ENCODE assay signal across 20 cellular contexts in the genomic region with DNA sequence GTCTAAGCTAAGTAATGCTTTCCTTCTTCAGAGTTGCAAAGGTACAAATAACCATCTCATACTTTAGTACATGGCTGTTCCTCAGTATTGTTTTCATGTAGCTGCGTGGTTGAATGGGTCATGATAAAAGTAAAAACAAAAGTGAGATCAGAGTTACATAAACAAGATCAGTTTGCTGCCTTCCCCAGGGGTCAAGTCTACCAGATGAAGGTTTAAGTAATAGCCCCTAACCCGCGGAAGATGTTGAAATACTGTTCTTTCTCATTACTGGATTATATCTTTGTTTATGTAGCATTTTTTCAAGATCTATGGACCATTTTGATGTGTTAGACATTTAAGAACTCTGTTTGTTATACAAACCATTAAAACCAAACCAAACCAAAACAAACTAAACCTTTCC. TPM values are rescaled to one million over a fixed set of nuclear protein-coding genes. Genes with fewer than 3 reads are reported as not detected.
DNase-seq lines count a peak whose midpoint lies in the region; ATAC-seq and TF ChIP-seq lines count a peak whose summit lies in the region.
"Had no signal": no experiment of that assay in that cellular context is flagged by ENCODE, and none has a peak within 500 bp of the region (broad histone marks: within the 10 kb centered on the region; RNA-seq: fewer than 3 reads in every experiment).

No MANE protein-coding gene starts in this region.

- H3K4me3 ChIP-seq in GM12865 (ENCODE audit: low read depth, low read length) (no peak overlapping the region), adipocyte (ENCODE audit: low read length) (no peak overlapping the region)
- H3K4me3 ChIP-seq: cardiac muscle cell, skin epidermis, vagina had no signal

- intact Hi-C loops in sciatic nerve (cut with DNase I): no loop called here

- peaks cover 7% of the 10 kb centered on the region for H3K4me1 ChIP-seq in adipocyte (ENCODE audit: control insufficient read depth, insufficient read depth, low read length)
- H3K4me1 ChIP-seq: vagina had no signal

- ATAC-seq in sciatic nerve: peak; percentile 59
- ATAC-seq: stimulated activated memory B cell treated with anti-CD40 and anti-IgM and Interleukin-4, amounts not matched to agents 10 μg/mL and 1 μg/mL and 100 μg/mL, for 72 hours had no signal

- TF ChIP-seq CTCF in GM12865 (IDR thresholded peaks at IDR 0.05; ENCODE audit: insufficient read depth, low read depth, low read length, missing control alignments): no peak

- H3K9ac ChIP-seq in adipocyte (ENCODE audit: low read length): no peak overlapping the region

- peak; percentile 21 for DNase-seq in GM12865 (ENCODE audit: low read depth)
- DNase-seq in adipocyte (ENCODE audit: low read depth): peak; percentile 75
- peak; percentile 84 for DNase-seq in fibroblast of peridontal ligament (ENCODE audit: extremely low read depth)
- no peak for DNase-seq in sciatic nerve (ENCODE audit: low spot score)
- no peak for DNase-seq in Kasumi-1 (lab: John Stamatoyannopoulos, UW)
- DNase-seq in OCI-M2 (lab: John Stamatoyannopoulos, UW; ENCODE audit: unreplicated experiment): no peak
- no peak for DNase-seq in NCI-H187 (lab: John Stamatoyannopoulos, UW)
- no peak for DNase-seq in retina
- DNase-seq: activated CD4-positive, alpha-beta T cell treated with anti-CD3 and anti-CD28 coated beads, Interleukin-2, amount 50 U/mL, for 4 hours; activated CD8-positive, alpha-beta memory T cell treated with anti-CD3 and anti-CD28 coated beads, Interleukin-2, amount 50 U/mL, for 4 hours; CD4-positive, alpha-beta T cell; islet precursor cell; Karpas-422; NCI-H1417 treated with DMSO at 0.1 percent for 48 hours; NCI-H524; stimulated activated CD4-positive, alpha-beta T cell treated with anti-CD3 and anti-CD28 coated beads, Interleukin-2, amount 100 ng/mL, for 24 hours had no signal

- H3K27me3 ChIP-seq in adipocyte (replicated peaks; ENCODE audit: control insufficient read depth, insufficient read depth, low read length): no peaks in the 10 kb centered on the region
- H3K27me3 ChIP-seq: cardiac muscle cell, vagina had no signal

- H3K36me3 ChIP-seq in adipocyte (ENCODE audit: control insufficient read depth, insufficient read depth, low read length, severe bottlenecking): no peaks in the 10 kb centered on the region
- H3K36me3 ChIP-seq: cardiac muscle cell, vagina had no signal

- H3K9me3 ChIP-seq in adipocyte (ENCODE audit: control insufficient read depth, low read length): no peaks in the 10 kb centered on the region
- H3K9me3 ChIP-seq: vagina had no signal

RNA-seq across cellular contexts. Expression of gene ARRDC3, which starts 34.1 kb away (rescaled TPM):
- 178 TPM for total RNA-seq in sciatic nerve

Comparison
In these comparisons a context has a peak if more than half of its experiments do, and no peak if none do; other contexts are left out.
1. DNase-seq: peak in GM12865 (single experiment), adipocyte (single experiment) and fibroblast of peridontal ligament (single experiment); none in sciatic nerve (single experiment), Kasumi-1 (0 of 2), OCI-M2 (single experiment), NCI-H187 (0 of 2) and retina (single experiment).